Comparison of ENCODE assay signal across 26 cellular contexts in the genomic region with DNA sequence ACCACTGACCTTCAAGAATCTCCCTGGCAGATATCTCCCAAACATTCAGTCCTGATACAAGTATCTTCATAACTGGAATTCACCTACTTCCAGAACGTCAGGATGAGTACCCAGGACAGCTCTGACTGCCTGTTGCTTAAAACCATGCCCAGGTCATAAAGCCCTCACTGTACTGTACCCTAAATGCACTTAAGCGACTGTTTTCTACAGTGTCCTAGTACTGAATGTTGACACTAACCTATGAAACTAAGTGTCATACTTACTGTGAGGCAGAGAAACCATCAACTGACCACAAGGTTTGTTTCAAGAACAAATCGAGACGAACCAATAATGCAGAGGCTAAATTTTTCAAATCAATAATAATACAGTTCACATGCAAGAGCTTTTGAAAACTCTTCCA.
"Had no signal": no experiment of that assay in that cellular context is flagged by ENCODE, and none has a peak within 500 bp of the region (broad histone marks: within the 10 kb centered on the region; RNA-seq: fewer than 3 reads in every experiment).

No MANE protein-coding gene starts in this region.

- H3K4me1 ChIP-seq: stomach, testis, thyroid gland, transverse colon, uterus, vagina had no signal

- FAIRE-seq: urothelium cell line had no signal

- ATAC-seq: stimulated activated effector memory CD8-positive, alpha-beta T cell treated with anti-CD3 and anti-CD28 coated beads, Interleukin-12 subunit alpha, Interleukin-12 subunit beta, amount 100 ng/mL, for 72 hours; stimulated activated memory B cell treated with anti-CD40 and anti-IgM and Interleukin-4, amounts not matched to agents 10 μg/mL and 1 μg/mL and 100 μg/mL, for 72 hours; stimulated activated naive B cell treated with anti-CD40 and anti-IgM and Interleukin-4, amounts not matched to agents 10 μg/mL and 1 μg/mL and 100 μg/mL, for 72 hours; stimulated activated naive CD8-positive, alpha-beta T cell treated with anti-CD3 and anti-CD28 coated beads, Interleukin-15, amount 100 ng/mL, for 72 hours; stimulated activated naive CD8-positive, alpha-beta T cell treated with anti-CD3 and anti-CD28 coated beads, Interleukin-15, Interleukin-2, amounts not matched to agents 100 U/mL and 50 U/mL, for 24 hours; upper lobe of right lung had no signal

- H3K27ac ChIP-seq: stomach, testis, thoracic aorta, thyroid gland, tibial artery, tibial nerve, transverse colon, upper lobe of left lung, upper lobe of right lung, uterus, vagina had no signal

- H3K27me3 ChIP-seq: testis, thyroid gland, tibial nerve, transverse colon, upper lobe of left lung, upper lobe of right lung, uterus, vagina had no signal

- H3K36me3 ChIP-seq: stomach, thoracic aorta, thyroid gland, tibial artery, tibial nerve, transverse colon, upper lobe of left lung, upper lobe of right lung, uterus, vagina had no signal

- H3K9me3 ChIP-seq: stomach, testis, thoracic aorta, thyroid gland, tibial artery, tibial nerve, transverse colon, upper lobe of left lung, upper lobe of right lung, uterus, vagina had no signal

- H3K4me3 ChIP-seq: stomach, testis, thoracic aorta, thyroid gland, tibial artery, tibial nerve, transverse colon, upper lobe of left lung, upper lobe of right lung, uterus, vagina had no signal

- DNase-seq: stimulated activated CD4-positive, alpha-beta T cell treated with anti-CD3 and anti-CD28 coated beads, Interleukin-2, amount 100 ng/mL, for 48 hours; stimulated activated CD4-positive, alpha-beta T cell treated with anti-CD3 and anti-CD28 coated beads, Interleukin-4, amount 100 ng/mL, for 1 hour; stimulated activated CD4-positive, alpha-beta T cell treated with anti-CD3 and anti-CD28 coated beads, Interleukin-4, amount 100 ng/mL, for 24 hours; stimulated activated CD4-positive, alpha-beta T cell treated with anti-CD3 and anti-CD28 coated beads, Interleukin-4, amount 100 ng/mL, for 4 hours; stimulated activated CD8-positive, alpha-beta memory T cell treated with anti-CD3 and anti-CD28 coated beads, Interleukin-4, amount 100 ng/mL, for 48 hours; stimulated activated naive B cell treated with anti-CD40 and anti-IgM and Interleukin-4, amounts not matched to agents 10 μg/mL and 1 μg/mL and 100 μg/mL, for 72 hours; stimulated activated naive CD4-positive, alpha-beta T cell; stimulated activated naive CD4-positive, alpha-beta T cell treated with Interleukin-2 at 50 U/mL for 16 hours; stimulated activated naive CD8-positive, alpha-beta T cell treated with anti-CD3 and anti-CD28 coated beads, Interleukin-15, amount 100 ng/mL, for 72 hours; stimulated activated naive CD8-positive, alpha-beta T cell treated with anti-CD3 and anti-CD28 coated beads, Interleukin-15, Interleukin-2, amounts not matched to agents 100 U/mL and 50 U/mL, for 24 hours; stomach; substantia nigra; testis; thyroid gland; tibial artery; transverse colon; trophoblast cell; upper lobe of left lung; upper lobe of right lung; uterus had no signal
